In the genomic region with DNA sequence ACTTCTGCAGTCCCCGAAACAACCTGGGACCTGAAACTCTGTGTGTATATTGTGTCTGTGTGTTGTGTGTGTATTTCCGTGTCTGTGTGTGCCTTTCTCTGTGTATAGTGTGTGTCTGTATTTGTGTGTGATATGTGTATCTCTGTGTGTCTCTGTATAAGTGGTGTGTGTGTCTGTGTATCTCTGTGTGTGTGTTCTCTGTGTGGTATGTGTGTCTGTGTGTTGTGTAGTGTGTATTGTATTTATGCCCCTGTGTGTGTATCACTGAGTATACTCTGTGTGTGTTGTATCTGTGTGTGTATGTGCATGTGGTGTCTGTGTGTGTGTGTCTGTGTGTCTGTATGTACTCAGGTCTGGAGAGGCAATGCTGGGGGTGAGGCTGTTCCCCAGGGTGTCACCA, we compare ENCODE assay signal across 19 cellular contexts. TPM values are rescaled to one million over a fixed set of nuclear protein-coding genes. Genes with fewer than 3 reads are reported as not detected.
A peak's percentile ranks its signal among the peaks of the same experiment; 100 is the strongest.
DNase-seq lines count a peak whose midpoint lies in the region; ATAC-seq, FAIRE-seq and TF ChIP-seq lines count a peak whose summit lies in the region.
"Had no signal": no experiment of that assay in that cellular context is flagged by ENCODE, and none has a peak within 500 bp of the region (broad histone marks: within the 10 kb centered on the region; RNA-seq: fewer than 3 reads in every experiment).

No MANE protein-coding gene starts in this region.

- no peaks in the 10 kb centered on the region for H3K9me3 Mint-ChIP-seq in MCF 10A (ENCODE audit: unreplicated experiment)
- H3K9me3 Mint-ChIP-seq in WTC11 = no peaks in the 10 kb centered on the region
- no peaks in the 10 kb centered on the region for H3K9me3 Mint-ChIP-seq in central memory CD8-positive, alpha-beta T cell
- H3K9me3 Mint-ChIP-seq: brain had no signal

- H3K27ac Mint-ChIP-seq in MCF 10A (ENCODE audit: low read depth, unreplicated experiment) = peak overlapping the region; percentile 11
- peak overlapping the region; percentile 0; the same call in 1 of the 2 replicates for H3K27ac Mint-ChIP-seq in WTC11
- H3K27ac Mint-ChIP-seq in central memory CD8-positive, alpha-beta T cell (ENCODE audit: low read depth) = peak overlapping the region; percentile 72
- H3K27ac Mint-ChIP-seq: brain had no signal

- no peak for TF ChIP-seq CTCF in MCF 10A (IDR thresholded peaks at IDR 0.05; ENCODE audit: unreplicated experiment)
- TF ChIP-seq CTCF in breast epithelium (IDR thresholded peaks at IDR 0.05) = no peak
- TF ChIP-seq CTCF in WTC11 (IDR thresholded peaks at IDR 0.05) = no peak
- no peak for TF ChIP-seq CTCF in coronary artery (IDR thresholded peaks at IDR 0.05)

- H3K9me3 ChIP-seq in breast epithelium (no peaks in the 10 kb centered on the region), HAP-1 (no peaks in the 10 kb centered on the region)
- H3K9me3 ChIP-seq: Peyer's patch had no signal

- H3K27me3 ChIP-seq in breast epithelium (no peaks in the 10 kb centered on the region), HAP-1 (ENCODE audit: low read depth) (no peaks in the 10 kb centered on the region)
- H3K27me3 ChIP-seq: Peyer's patch had no signal

- DNase-seq in MCF 10A (ENCODE audit: unreplicated experiment) (no peak), breast epithelium (ENCODE audit: low spot score in 2 of 2) (no peak), WTC11 (ENCODE audit: low spot score) (no peak), urothelium cell line (ENCODE audit: low spot score) (no peak), HAP-1 (ENCODE audit: low spot score in 2 of 2) (no peak), coronary artery (ENCODE audit: low spot score) (no peak)
- DNase-seq in central memory CD8-positive, alpha-beta T cell (ENCODE audit: low spot score in 2 of 2) = no peak
- DNase-seq in stimulated activated CD4-positive, alpha-beta T cell treated with anti-CD3 and anti-CD28 coated beads, Interleukin-4, amount 100 ng/mL, for 1 hour = no peak
- DNase-seq: activated CD4-positive, alpha-beta T cell treated with anti-CD3 and anti-CD28 coated beads, Interleukin-2, amount 50 U/mL, for 48 hours; activated gamma-delta T cell; Calu3; foreskin melanocyte; HCEC 1CT; IMR-90; NCI-H187 treated with DMSO at 0.1 percent for 48 hours; NCI-H345; Peyer's patch; retina had no signal

- no peak overlapping the region for H3K4me3 ChIP-seq in breast epithelium
- no peak overlapping the region for H3K4me3 ChIP-seq in HAP-1
- H3K4me3 ChIP-seq in coronary artery = no peak overlapping the region
- H3K4me3 ChIP-seq: Peyer's patch had no signal

- in situ Hi-C loops in HAP-1 (cut with MboI; ENCODE audit: low sequenced_read_pairs) = loop anchor here (25.0 kb wide), 1 partner anchor 915 kb away; no protein-coding TSS in a partner anchor

- CTCF ChIA-PET in MCF 10A (lab: Yijun Ruan, JAX) (no interaction called here), WTC11 (lab: Charles Lee) (no interaction called here)

- H3K36me3 ChIP-seq in breast epithelium = peaks cover 3% of the 10 kb centered on the region
- no peaks in the 10 kb centered on the region; the same call in none of the 2 replicates for H3K36me3 ChIP-seq in HAP-1 (replicated peaks)

- H3K4me3 Mint-ChIP-seq in MCF 10A (ENCODE audit: unreplicated experiment) (no peak overlapping the region), WTC11 (no peak overlapping the region)
- H3K4me3 Mint-ChIP-seq in central memory CD8-positive, alpha-beta T cell = peak overlapping the region; percentile 29
- H3K4me3 Mint-ChIP-seq: brain had no signal

- ATAC-seq in WTC11 = no peak
- no peak for ATAC-seq in central memory CD8-positive, alpha-beta T cell (replicated peaks; ENCODE audit: extremely low read depth, poor library complexity, severe bottlenecking)

- BruUV-seq in MCF 10A (replicated peaks; lab: Mats Ljungman, UMichigan) = no TSS peak

- POLR2A ChIA-PET in MCF 10A (lab: Yijun Ruan, JAX) (no interaction called here), WTC11 (lab: Charles Lee) (no interaction called here)

- no peak for TF ChIP-seq POLR2A in breast epithelium (IDR thresholded peaks at IDR 0.05)

- H3K4me1 ChIP-seq in breast epithelium (no peaks in the 10 kb centered on the region), HAP-1 (no peaks in the 10 kb centered on the region)
- H3K4me1 ChIP-seq: Peyer's patch had no signal

- FAIRE-seq in urothelium cell line (lab: Jason Lieb, UNC) = peak; percentile 87

- peaks cover 82% of the 10 kb centered on the region for H3K36me3 Mint-ChIP-seq in MCF 10A (ENCODE audit: insufficient read depth, unreplicated experiment)
- H3K36me3 Mint-ChIP-seq in WTC11 = no peaks in the 10 kb centered on the region
- H3K36me3 Mint-ChIP-seq in central memory CD8-positive, alpha-beta T cell (ENCODE audit: insufficient read depth) = peaks cover 92% of the 10 kb centered on the region
- H3K36me3 Mint-ChIP-seq: brain had no signal

- intact Hi-C loops in MCF 10A (cut with micrococcal nuclease) = no loop called here
- intact Hi-C loops in breast epithelium (cut with DNase I; ENCODE audit: low total_unique reads) = no loop called here

- H3K27ac ChIP-seq in breast epithelium (no peak overlapping the region), coronary artery (no peak overlapping the region)
- H3K27ac ChIP-seq: Peyer's patch had no signal

- no peaks in the 10 kb centered on the region for H3K27me3 Mint-ChIP-seq in MCF 10A (ENCODE audit: insufficient read depth, unreplicated experiment)
- H3K27me3 Mint-ChIP-seq in WTC11 (ENCODE audit: low read depth) = no peaks in the 10 kb centered on the region
- H3K27me3 Mint-ChIP-seq in central memory CD8-positive, alpha-beta T cell = no peaks in the 10 kb centered on the region

- H3K4me1 Mint-ChIP-seq in MCF 10A (ENCODE audit: insufficient read depth, unreplicated experiment) (no peaks in the 10 kb centered on the region), WTC11 (no peaks in the 10 kb centered on the region)
- H3K4me1 Mint-ChIP-seq in central memory CD8-positive, alpha-beta T cell = peaks cover 66% of the 10 kb centered on the region
- H3K4me1 Mint-ChIP-seq: brain had no signal

TF ChIP-seq in WTC11, 78 proteins besides CTCF, POLR2A, EP300 and RAD21:
- TF ChIP-seq ZNF281 (CRISPR knock-in tag; IDR thresholded peaks at IDR 0.05) (no peak), HMGA2 (CRISPR knock-in tag; IDR thresholded peaks at IDR 0.05) (no peak), KAT7 (CRISPR knock-in tag; IDR thresholded peaks at IDR 0.05; ENCODE audit: borderline replicate concordance) (no peak), ZMAT4 (CRISPR knock-in tag; IDR thresholded peaks at IDR 0.05) (no peak), FOXP1 (CRISPR knock-in tag; IDR thresholded peaks at IDR 0.05; ENCODE audit: borderline replicate concordance) (no peak), NFE2L1 (CRISPR knock-in tag; IDR thresholded peaks at IDR 0.05) (no peak), CBFB (CRISPR knock-in tag; IDR thresholded peaks at IDR 0.05; ENCODE audit: low read depth) (no peak), ZNF423 (CRISPR knock-in tag; IDR thresholded peaks at IDR 0.05) (no peak), TEAD4 (CRISPR knock-in tag; IDR thresholded peaks at IDR 0.05) (no peak), JUN (CRISPR knock-in tag; IDR thresholded peaks at IDR 0.05) (no peak)
- TF ChIP-seq, protein P1, sequence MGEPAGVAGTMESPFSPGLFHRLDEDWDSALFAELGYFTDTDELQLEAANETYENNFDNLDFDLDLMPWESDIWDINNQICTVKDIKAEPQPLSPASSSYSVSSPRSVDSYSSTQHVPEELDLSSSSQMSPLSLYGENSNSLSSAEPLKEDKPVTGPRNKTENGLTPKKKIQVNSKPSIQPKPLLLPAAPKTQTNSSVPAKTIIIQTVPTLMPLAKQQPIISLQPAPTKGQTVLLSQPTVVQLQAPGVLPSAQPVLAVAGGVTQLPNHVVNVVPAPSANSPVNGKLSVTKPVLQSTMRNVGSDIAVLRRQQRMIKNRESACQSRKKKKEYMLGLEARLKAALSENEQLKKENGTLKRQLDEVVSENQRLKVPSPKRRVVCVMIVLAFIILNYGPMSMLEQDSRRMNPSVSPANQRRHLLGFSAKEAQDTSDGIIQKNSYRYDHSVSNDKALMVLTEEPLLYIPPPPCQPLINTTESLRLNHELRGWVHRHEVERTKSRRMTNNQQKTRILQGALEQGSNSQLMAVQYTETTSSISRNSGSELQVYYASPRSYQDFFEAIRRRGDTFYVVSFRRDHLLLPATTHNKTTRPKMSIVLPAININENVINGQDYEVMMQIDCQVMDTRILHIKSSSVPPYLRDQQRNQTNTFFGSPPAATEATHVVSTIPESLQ (CRISPR knock-in tag; IDR thresholded peaks at IDR 0.05) = no peak
- TF ChIP-seq, protein P2, sequence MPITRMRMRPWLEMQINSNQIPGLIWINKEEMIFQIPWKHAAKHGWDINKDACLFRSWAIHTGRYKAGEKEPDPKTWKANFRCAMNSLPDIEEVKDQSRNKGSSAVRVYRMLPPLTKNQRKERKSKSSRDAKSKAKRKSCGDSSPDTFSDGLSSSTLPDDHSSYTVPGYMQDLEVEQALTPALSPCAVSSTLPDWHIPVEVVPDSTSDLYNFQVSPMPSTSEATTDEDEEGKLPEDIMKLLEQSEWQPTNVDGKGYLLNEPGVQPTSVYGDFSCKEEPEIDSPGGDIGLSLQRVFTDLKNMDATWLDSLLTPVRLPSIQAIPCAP (CRISPR knock-in tag; IDR thresholded peaks at IDR 0.05) = no peak

RNA-seq across cellular contexts. Expression of gene CASP8, which starts 11.6 kb away (rescaled TPM):
- total RNA-seq in MCF 10A (2022) (32.8 and 35.2 TPM in 2 replicates), breast epithelium (10 to 100 TPM; 18.2 to 28.8 (median 21.3) TPM), WTC11 (2021) (3.3 to 4.8 TPM (median 4.4 TPM) in 3 replicates)

Comparison
In these comparisons a context has a peak if more than half of its experiments do, and no peak if none do; other contexts are left out.
1. H3K27ac Mint-ChIP-seq: peak in every context shown above with its lines; median percentile 72 in central memory CD8-positive, alpha-beta T cell; 11 in MCF 10A; 0 in WTC11.